Comparison of ENCODE assay signal across 8 cellular contexts in the genomic region with DNA sequence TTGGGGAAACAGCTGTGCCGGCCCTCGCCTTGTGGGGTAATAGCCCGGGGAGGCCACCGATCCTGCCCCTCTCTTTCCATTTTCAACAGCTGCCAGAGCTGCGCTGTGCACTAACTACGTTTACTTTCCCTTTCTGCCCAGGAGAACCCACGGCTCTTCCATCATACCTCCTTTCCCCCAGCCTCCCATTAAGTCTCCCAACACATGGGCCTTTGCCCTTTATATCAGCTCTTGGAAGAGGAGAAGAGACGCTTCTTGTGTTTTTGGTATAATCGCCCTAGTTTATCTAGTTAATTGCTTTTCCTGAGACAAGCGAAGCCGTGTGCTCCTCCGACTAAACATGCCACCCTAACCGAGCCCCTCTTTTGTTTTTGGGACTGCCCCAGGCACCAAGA. TPM values are rescaled to one million over a fixed set of nuclear protein-coding genes. Genes with fewer than 3 reads are reported as not detected.
DNase-seq lines count a peak whose midpoint lies in the region; ATAC-seq and TF ChIP-seq lines count a peak whose summit lies in the region.

No MANE protein-coding gene starts in this region.

- TF ChIP-seq CTCF in OCI-LY1 (IDR thresholded peaks at IDR 0.05; ENCODE audit: low read length) (no peak), endodermal cell (conservative IDR thresholded peaks at IDR 0.05) (no peak)

- H3K4ac ChIP-seq in neuronal stem cell (ENCODE audit: low read length) = no peak overlapping the region

- DNase-seq in AML-193 (lab: John Stamatoyannopoulos, UW) (peak; percentile 45 to 60), endodermal cell (no peak), neuronal stem cell (ENCODE audit: low spot score) (no peak), amniotic stem cell (lab: John Stamatoyannopoulos, UW) (no peak), GM19238 (ENCODE audit: insufficient read length, low spot score) (no peak), germinal center (ENCODE audit: low spot score) (no peak)

- H3F3A ChIP-seq in OCI-LY1 (ENCODE audit: insufficient read depth, low read length) = no peaks in the 10 kb centered on the region

- no peaks in the 10 kb centered on the region for H3K9me2 ChIP-seq in OCI-LY1 (ENCODE audit: low read depth, low read length)

- peaks cover 25% of the 10 kb centered on the region for H3K36me3 Mint-ChIP-seq in endodermal cell (ENCODE audit: low read depth)

- H3K36me3 ChIP-seq in OCI-LY1 (ENCODE audit: insufficient read depth, low read length) = peaks cover 4% of the 10 kb centered on the region; the same call in 1 of the 2 replicates
- peaks cover 3% of the 10 kb centered on the region for H3K36me3 ChIP-seq in endodermal cell (ENCODE audit: control insufficient read depth, insufficient read depth, low read length)
- H3K36me3 ChIP-seq in neuronal stem cell (replicated peaks in 1 of 2; ENCODE audit: control insufficient read depth in 2 of 2, insufficient read depth in 2 of 2, low read length in 2 of 2) = peaks cover 0 to 12% of the 10 kb centered on the region in 2 donors

- peak overlapping the region; percentile 52 for H3K27ac ChIP-seq in OCI-LY1 (ENCODE audit: low read depth, low read length, poor library complexity, severe bottlenecking)
- peak overlapping the region; percentile 86 for H3K27ac ChIP-seq in endodermal cell (ENCODE audit: low read depth, low read length)
- H3K27ac ChIP-seq in neuronal stem cell (replicated peaks; ENCODE audit: low read length) = peak overlapping the region; percentile 81

- peaks cover 4% of the 10 kb centered on the region for H3K27me3 Mint-ChIP-seq in endodermal cell (ENCODE audit: insufficient read depth)

- peak overlapping the region; percentile 94 for H2BK5ac ChIP-seq in neuronal stem cell (ENCODE audit: low read length)

- H2BK12ac ChIP-seq in neuronal stem cell (ENCODE audit: low read length) = no peak overlapping the region

- H2AFZ ChIP-seq in OCI-LY1 (ENCODE audit: low read length) (no peak overlapping the region), neuronal stem cell (ENCODE audit: low read length) (peak overlapping the region; percentile 91)

- peak overlapping the region; percentile 21 for H3K23ac ChIP-seq in neuronal stem cell (ENCODE audit: low read depth, low read length, poor library complexity)

- H3K4me2 ChIP-seq in OCI-LY1 (ENCODE audit: low read length) (peak overlapping the region; percentile 87), neuronal stem cell (ENCODE audit: insufficient read depth, low read length, poor library complexity, severe bottlenecking) (peak overlapping the region; percentile 82)

- H3K18ac ChIP-seq in neuronal stem cell (ENCODE audit: low read length) = peak overlapping the region; percentile 90

- WGBS in endodermal cell (ENCODE audit: insufficient coverage in 1 of 2, insufficient read length in 1 of 2), 2 experiments = 0 to 2% methylated on average over 8 to 13 of the region's 13 CpGs
- no CpG with 5 or more reads among the region's 13 CpGs for WGBS in neuronal stem cell (ENCODE audit: extremely low coverage in 2 of 2, insufficient read length in 2 of 2, insufficient replicate concordance in 1 of 2), 2 donors

- no peak overlapping the region for H4K91ac ChIP-seq in neuronal stem cell (ENCODE audit: low read depth, low read length, poor library complexity)

- peak overlapping the region; percentile 84 for H3K14ac ChIP-seq in neuronal stem cell (ENCODE audit: low read length)

- H3K9me3 Mint-ChIP-seq in endodermal cell = no peaks in the 10 kb centered on the region

- H3K4me1 Mint-ChIP-seq in endodermal cell = peaks cover 6% of the 10 kb centered on the region

- peaks cover 5% of the 10 kb centered on the region for H3K79me1 ChIP-seq in neuronal stem cell (ENCODE audit: low read depth, low read length)

- peak overlapping the region; percentile 93 for H3K4me3 Mint-ChIP-seq in endodermal cell

- peak overlapping the region; percentile 90 for H3K4me3 ChIP-seq in OCI-LY1 (ENCODE audit: low read depth, low read length, poor library complexity, severe bottlenecking)
- peak overlapping the region; percentile 94 for H3K4me3 ChIP-seq in endodermal cell (ENCODE audit: low read length)
- H3K4me3 ChIP-seq in neuronal stem cell (ENCODE audit: low read length in 2 of 2) = peak overlapping the region; percentile 77 to 91

- H3K9ac ChIP-seq in OCI-LY1 (ENCODE audit: low read length) (peak overlapping the region; percentile 84), endodermal cell (ENCODE audit: extremely low read depth, low read length, poor library complexity, severe bottlenecking) (peak overlapping the region; percentile 82), neuronal stem cell (ENCODE audit: low read depth, low read length, poor library complexity) (peak overlapping the region; percentile 97)

- peaks cover 23% of the 10 kb centered on the region for H3K4me1 ChIP-seq in OCI-LY1 (ENCODE audit: insufficient read depth, low read length, severe bottlenecking)
- no peaks in the 10 kb centered on the region for H3K4me1 ChIP-seq in endodermal cell (ENCODE audit: control insufficient read depth, insufficient read depth, low read length)
- peaks cover 0 to 4% of the 10 kb centered on the region in 2 donors for H3K4me1 ChIP-seq in neuronal stem cell (ENCODE audit: control insufficient read depth in 2 of 2, insufficient read depth in 1 of 2, low read depth in 1 of 2, low read length in 2 of 2)

- peak overlapping the region; percentile 96 for H3K27ac Mint-ChIP-seq in endodermal cell

- H2AK5ac ChIP-seq in neuronal stem cell (ENCODE audit: low read depth, low read length) = peak overlapping the region; percentile 86

- ATAC-seq in GM21619 (IDR thresholded peaks at IDR 0.05; ENCODE audit: unreplicated experiment) = peak; percentile 19

- H3K79me2 ChIP-seq in OCI-LY1 (ENCODE audit: insufficient read depth, low read length) = peaks cover 47% of the 10 kb centered on the region

- no peak overlapping the region for H4K8ac ChIP-seq in neuronal stem cell (ENCODE audit: low read depth, low read length)

- H3K9me3 ChIP-seq in OCI-LY1 (ENCODE audit: low read length) (0 out of 2 replicates have a peak, but pooled peaks cover 3% of the 10 kb centered on the region), endodermal cell (ENCODE audit: control insufficient read depth, low read length) (no peaks in the 10 kb centered on the region), neuronal stem cell (replicated peaks in 1 of 2; ENCODE audit: control insufficient read depth in 2 of 2, insufficient read depth in 1 of 2, low read depth in 1 of 2, low read length in 2 of 2) (no peaks in the 10 kb centered on the region)

- peak overlapping the region; percentile 61 for H2BK120ac ChIP-seq in neuronal stem cell (ENCODE audit: low read depth, low read length)

- H3K27me3 ChIP-seq in OCI-LY1 (ENCODE audit: insufficient read depth, low read length) (no peaks in the 10 kb centered on the region), endodermal cell (ENCODE audit: control insufficient read depth, insufficient read depth, low read length, poor library complexity, severe bottlenecking) (no peaks in the 10 kb centered on the region), neuronal stem cell (ENCODE audit: control insufficient read depth in 3 of 3, insufficient read depth in 3 of 3, low read depth in 1 of 3, low read length in 3 of 3) (no peaks in the 10 kb centered on the region)

- H4K20me1 ChIP-seq in OCI-LY1 (ENCODE audit: insufficient read depth, low read length) = no peaks in the 10 kb centered on the region

- H2BK15ac ChIP-seq in neuronal stem cell (ENCODE audit: low read length) = no peak overlapping the region

RNA-seq across cellular contexts. Expression of a gene that starts 0.7 kb away (rescaled TPM):
- total RNA-seq in endodermal cell = 10 to 100 TPM; 21.6 to 22.5 TPM
- polyA plus RNA-seq in endodermal cell (2013, experiment 1 of 2) = 12.3 TPM
- polyA plus RNA-seq in endodermal cell (2013, experiment 2 of 2) = 11.3 TPM
- polyA plus RNA-seq in neuronal stem cell (2013, experiment 1 of 2) = 5.7 TPM
- 5.6 TPM for polyA plus RNA-seq in neuronal stem cell (2013, experiment 2 of 2)

Comparison
In these comparisons a context has a peak if more than half of its experiments do, and no peak if none do; other contexts are left out.
1. DNase-seq: peak in AML-193 (2 of 2); none in endodermal cell (single experiment), neuronal stem cell (single experiment), amniotic stem cell (single experiment), GM19238 (single experiment) and germinal center (single experiment).
2. Peak in every context shown above with its lines, with median percentiles within 50 percentile points of each other: H3K27ac ChIP-seq, H3K4me3 ChIP-seq and H3K9ac ChIP-seq.